Comparison of ENCODE assay signal across 8 cellular contexts in the genomic region with DNA sequence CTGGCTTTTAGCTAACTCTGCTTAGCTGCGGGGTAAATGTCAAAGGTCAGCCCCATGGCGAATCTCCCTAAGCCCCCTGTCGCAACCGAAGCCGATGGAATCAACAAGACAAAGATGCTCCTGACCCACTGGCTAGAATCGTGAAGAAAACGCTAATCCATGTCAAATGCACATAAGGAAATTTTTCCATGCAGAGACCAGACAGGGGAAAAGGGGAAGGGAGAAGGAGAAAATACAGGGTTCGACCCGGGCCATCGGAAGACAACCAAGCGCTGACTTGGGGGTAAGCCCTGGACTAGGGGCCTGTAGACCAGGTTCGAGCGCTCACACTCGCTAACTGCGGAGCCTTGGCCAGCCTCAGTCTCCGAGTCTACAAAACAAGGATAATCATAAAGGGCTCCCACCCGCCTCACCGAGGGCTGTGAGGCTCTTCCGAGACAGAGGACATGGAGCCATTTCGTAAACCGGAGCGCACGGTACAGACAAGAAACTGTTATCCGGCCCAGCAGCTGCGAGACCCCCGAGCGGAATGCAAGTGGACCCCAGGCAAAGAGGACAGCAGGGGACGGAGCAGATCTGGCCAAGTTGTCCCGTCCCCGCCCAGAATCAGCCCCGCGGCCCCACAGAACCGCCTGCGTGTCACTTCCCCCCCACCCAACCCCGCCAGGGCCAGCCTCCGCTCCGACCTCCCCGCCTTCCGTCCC. TPM values are rescaled to one million over a fixed set of nuclear protein-coding genes. Genes with fewer than 3 reads are reported as not detected.
DNase-seq lines count a peak whose midpoint lies in the region; ATAC-seq, FAIRE-seq and TF ChIP-seq lines count a peak whose summit lies in the region.

No MANE protein-coding gene starts in this region.

- H3K27ac Mint-ChIP-seq in stimulated activated naive CD8-positive, alpha-beta T cell treated with anti-CD3 and anti-CD28 coated beads, Interleukin-15, amount 100 ng/mL, for 72 hours: peak overlapping the region; percentile 97 to 98

- peak overlapping the region; percentile 94 for H3K4ac ChIP-seq in IMR-90 (ENCODE audit: low read depth, low read length)

- H2AK5ac ChIP-seq in IMR-90 (ENCODE audit: low read depth, low read length): peak overlapping the region; percentile 90

- H3K9me3 ChIP-seq in IMR-90 (ENCODE audit: control insufficient read depth, insufficient read depth, low read length): no peaks in the 10 kb centered on the region
- H3K9me3 ChIP-seq in keratinocyte (ENCODE audit: control insufficient read depth, low read depth, low read length): no peaks in the 10 kb centered on the region

- peaks cover 12% of the 10 kb centered on the region for H3K4me1 ChIP-seq in IMR-90 (ENCODE audit: control insufficient read depth, insufficient read depth, low read length)
- H3K4me1 ChIP-seq in keratinocyte (ENCODE audit: control insufficient read depth, extremely low read depth, insufficient read depth, low read length): peaks cover 12% of the 10 kb centered on the region

- 0 out of 3 replicates have a peak overlapping the region, but pooled peaks have one; percentile 16 for H2BK15ac ChIP-seq in IMR-90 (ENCODE audit: low read depth, low read length)

- peaks cover 82% of the 10 kb centered on the region for H3K4me1 Mint-ChIP-seq in stimulated activated naive CD8-positive, alpha-beta T cell treated with anti-CD3 and anti-CD28 coated beads, Interleukin-15, amount 100 ng/mL, for 72 hours

- peak overlapping the region; percentile 92 for H4K91ac ChIP-seq in IMR-90 (ENCODE audit: insufficient read depth, low read depth, low read length)

- H3K4me3 Mint-ChIP-seq in stimulated activated naive CD8-positive, alpha-beta T cell treated with anti-CD3 and anti-CD28 coated beads, Interleukin-15, amount 100 ng/mL, for 72 hours: peak overlapping the region; percentile 90 to 95

- no peak overlapping the region for H2BK20ac ChIP-seq in IMR-90 (ENCODE audit: low read depth, low read length)

- H2AFZ ChIP-seq in IMR-90 (replicated peaks; ENCODE audit: low read length, poor library complexity) (peak overlapping the region; percentile 97), keratinocyte (ENCODE audit: control insufficient read depth, low read length) (peak overlapping the region; percentile 12)

- peak; percentile 22 for DNase-seq in activated CD8-positive, alpha-beta memory T cell treated with anti-CD3 and anti-CD28 coated beads, Interleukin-2, amount 50 U/mL, for 4 hours
- DNase-seq in activated CD8-positive, alpha-beta memory T cell treated with anti-CD3 and anti-CD28 coated beads, Interleukin-2, amount 50 U/mL, for 48 hours: no peak
- DNase-seq in IMR-90: no peak
- DNase-seq in astrocyte of the cerebellum (ENCODE audit: low read depth): no peak
- DNase-seq in keratinocyte (ENCODE audit: low read depth, low spot score): no peak
- DNase-seq in stimulated activated naive CD8-positive, alpha-beta T cell treated with anti-CD3 and anti-CD28 coated beads, Interleukin-15, amount 100 ng/mL, for 72 hours: no peak
- no peak for DNase-seq in SKM-1 (lab: John Stamatoyannopoulos, UW; ENCODE audit: unreplicated experiment)
- DNase-seq in foreskin melanocyte: no peak

- peak overlapping the region; percentile 96 for H4K5ac ChIP-seq in IMR-90 (ENCODE audit: low read depth, low read length)

- peaks cover 53% of the 10 kb centered on the region for H3K79me2 ChIP-seq in keratinocyte (ENCODE audit: control insufficient read depth, insufficient read depth, low read length)

- intact Hi-C loops in IMR-90 (cut with micrococcal nuclease): loop anchor here (2.0 kb wide), 1 partner anchor 23 kb away; no protein-coding TSS in a partner anchor

- POLR2A ChIA-PET in IMR-90 (lab: Charles Lee; ENCODE audit: unreplicated experiment): interaction anchor here (0.5 to 2.2 kb wide), 4 partner anchors 15 to 254 kb away, joined by 3 to 13 read pairs (median 6); a partner anchor contains a TSS

- peak overlapping the region; percentile 85 to 89 for H4K8ac ChIP-seq in IMR-90 (ENCODE audit: low read depth in 2 of 2, low read length in 2 of 2)

- H3K27me3 ChIP-seq in IMR-90 (ENCODE audit: control insufficient read depth, insufficient read depth, low read length): no peaks in the 10 kb centered on the region
- no peaks in the 10 kb centered on the region for H3K27me3 ChIP-seq in keratinocyte (ENCODE audit: control insufficient read depth, extremely low read depth, insufficient read depth, low read length)

- no TSS peak for BruUV-seq in IMR-90 (replicated peaks; lab: Mats Ljungman, UMichigan)

- H2AK9ac ChIP-seq in IMR-90 (replicated peaks; ENCODE audit: low read depth, low read length, poor library complexity): peak overlapping the region; percentile 98

- H3K23ac ChIP-seq in IMR-90 (ENCODE audit: low read depth, low read length): peak overlapping the region; percentile 98

- in situ Hi-C loops in IMR-90 (cut with MboI; ENCODE audit: low sequenced_read_pairs): no loop called here
- in situ Hi-C loops in astrocyte of the cerebellum (cut with HindIII; ENCODE audit: low sequenced_read_pairs): no loop called here

- peaks cover 5 to 30% of the 10 kb centered on the region in 2 experiments for H3K79me1 ChIP-seq in IMR-90 (ENCODE audit: low read depth in 1 of 2, low read length in 2 of 2)

- peak; percentile 35 for ATAC-seq in IMR-90 (ENCODE audit: low read depth)
- ATAC-seq in stimulated activated naive CD8-positive, alpha-beta T cell treated with anti-CD3 and anti-CD28 coated beads, Interleukin-15, amount 100 ng/mL, for 72 hours: peak; percentile 26

- dilution Hi-C loops in IMR-90 (cut with HindIII; ENCODE audit: low sequenced_read_pairs, unreplicated experiment) (no loop called here), keratinocyte (cut with MboI; ENCODE audit: extremely low pct_ligation_motif_present, low sequenced_read_pairs) (no loop called here)

- H3K9me3 Mint-ChIP-seq in stimulated activated naive CD8-positive, alpha-beta T cell treated with anti-CD3 and anti-CD28 coated beads, Interleukin-15, amount 100 ng/mL, for 72 hours: no peaks in the 10 kb centered on the region

- peak overlapping the region; percentile 99 for H3K9ac ChIP-seq in IMR-90 (ENCODE audit: low read depth, low read length)
- H3K9ac ChIP-seq in keratinocyte (ENCODE audit: control insufficient read depth, extremely low read depth, insufficient read depth, low read length): peak overlapping the region; percentile 95

- TF ChIP-seq CTCF in IMR-90 (conservative IDR thresholded peaks at IDR 0.05; ENCODE audit: low read depth, low read length) (no peak), astrocyte of the cerebellum (IDR thresholded peaks at IDR 0.05; ENCODE audit: low read depth, low read length, missing control alignments) (no peak), keratinocyte (optimal IDR thresholded peaks at IDR 0.05 in 1 of 3, IDR thresholded peaks at IDR 0.05 in 1 of 3, conservative IDR thresholded peaks at IDR 0.05 in 1 of 3; ENCODE audit: extremely low read depth in 1 of 3, insufficient read depth in 2 of 3, low read length in 3 of 3) (no peak)

- H3K4me2 ChIP-seq in IMR-90 (ENCODE audit: low read depth, low read length) (peak overlapping the region; percentile 80), keratinocyte (ENCODE audit: control insufficient read depth, extremely low read depth, insufficient read depth, low read depth, low read length) (peak overlapping the region; percentile 73)

- FAIRE-seq in keratinocyte (lab: Jason Lieb, UNC): no peak

- no peaks in the 10 kb centered on the region for H3K27me3 Mint-ChIP-seq in stimulated activated naive CD8-positive, alpha-beta T cell treated with anti-CD3 and anti-CD28 coated beads, Interleukin-15, amount 100 ng/mL, for 72 hours

- H3K9me1 ChIP-seq in IMR-90 (ENCODE audit: insufficient read depth, low read length): peaks cover 20% of the 10 kb centered on the region
- H3K9me1 ChIP-seq in keratinocyte (ENCODE audit: control insufficient read depth, extremely low read depth, insufficient read depth, low read length): peaks cover 3% of the 10 kb centered on the region

- H3K4me3 ChIP-seq in IMR-90 (ENCODE audit: insufficient read depth, low read depth, low read length) (peak overlapping the region; percentile 99), astrocyte of the cerebellum (ENCODE audit: low read depth, low read length) (peak overlapping the region; percentile 98), keratinocyte (ENCODE audit: control insufficient read depth in 2 of 3, extremely low read depth in 1 of 3, insufficient read depth in 2 of 3, low read depth in 1 of 3, low read length in 3 of 3) (peak overlapping the region; percentile 62 to 95 (median 71))

- peak overlapping the region; percentile 91 for H3K18ac ChIP-seq in IMR-90 (ENCODE audit: low read depth, low read length)

- WGBS in IMR-90 (ENCODE audit: extremely low coverage in 2 of 2, insufficient read length in 1 of 2), 2 experiments: 0% methylated on average over 15 of the region's 39 CpGs; no CpG with 5 or more reads in 1 of the 2 experiments

- peak overlapping the region; percentile 53; the same call in 1 of the 2 replicates for H2BK120ac ChIP-seq in IMR-90 (ENCODE audit: low read depth, low read length)

- H3K56ac ChIP-seq in IMR-90 (ENCODE audit: extremely low read depth, insufficient read depth, low read length): peak overlapping the region; percentile 67

- H3K27ac ChIP-seq in IMR-90 (ENCODE audit: insufficient read depth, low read length) (peak overlapping the region; percentile 94), keratinocyte (ENCODE audit: control insufficient read depth, insufficient read depth, low read length) (peak overlapping the region; percentile 90)

- H2BK5ac ChIP-seq in IMR-90 (ENCODE audit: low read depth, low read length, poor library complexity, severe bottlenecking): peak overlapping the region; percentile 74

- H3K14ac ChIP-seq in IMR-90 (replicated peaks; ENCODE audit: low read depth, low read length): peak overlapping the region; percentile 95

- H3K36me3 ChIP-seq in IMR-90 (ENCODE audit: control insufficient read depth, insufficient read depth, low read length) (peaks cover 4% of the 10 kb centered on the region), keratinocyte (ENCODE audit: control insufficient read depth in 2 of 2, extremely low read depth in 1 of 2, insufficient read depth in 2 of 2, low read length in 2 of 2) (peaks cover 2 to 11% of the 10 kb centered on the region in 2 experiments)

- no peak for TF ChIP-seq RAD21 in IMR-90 (IDR thresholded peaks at IDR 0.05; ENCODE audit: low read length)

- CTCF ChIA-PET in IMR-90 (lab: Yijun Ruan, JAX): interaction anchor here (1.4 to 1.9 kb wide), 2 partner anchors 23 to 195 kb away, joined by 3 to 6 read pairs; a partner anchor contains a TSS

- no peak for TF ChIP-seq POLR2A in IMR-90 (IDR thresholded peaks at IDR 0.05; ENCODE audit: low read depth, low read length)

- H4K20me1 ChIP-seq in IMR-90 (ENCODE audit: insufficient read depth, low read length) (peaks cover 54% of the 10 kb centered on the region), keratinocyte (ENCODE audit: control insufficient read depth, extremely low read depth, insufficient read depth, low read length) (peaks cover 4% of the 10 kb centered on the region)

RNA-seq across cellular contexts. Expression of a gene that starts 0.5 kb away (rescaled TPM):
- 161 and 272 TPM in 2 replicates for total RNA-seq in IMR-90 (2012; rRNA removed)
- polyA plus RNA-seq in IMR-90 (2012; rRNA removed): 45.8 and 56.9 TPM in 2 replicates
- 11.8 and 25.4 TPM in 2 replicates for polyA plus RNA-seq in IMR-90 (2012; cell fraction: cytosol; rRNA removed)
- 11.6 and 90.2 TPM in 2 replicates for polyA plus RNA-seq in IMR-90 (2012; cell fraction: nucleus; rRNA removed; ENCODE audit: low replicate concordance)
- 71.4 to 109 TPM (median 80.2 TPM) in 3 replicates for polyA plus RNA-seq in keratinocyte
- 42.1 TPM for polyA plus RNA-seq in keratinocyte (2011; ENCODE audit: low read depth)
- 44.9 and 71.5 TPM in 2 replicates for polyA plus RNA-seq in keratinocyte (2011; cell fraction: cytosol; rRNA removed)
- 56.6 and 70.5 TPM in 2 replicates for polyA plus RNA-seq in keratinocyte (2011; cell fraction: nucleus; rRNA removed)
- polyA plus RNA-seq in keratinocyte (2012; ENCODE audit: low replicate concordance): 51.8 and 76.0 TPM in 2 replicates
- 77.5 to 146 TPM (median 102 TPM) in 3 replicates for polyA minus RNA-seq in keratinocyte
- polyA minus RNA-seq in keratinocyte (2011; cell fraction: cytosol; rRNA and poly(A)+ RNA removed): 95.0 TPM
- polyA minus RNA-seq in keratinocyte (2011; cell fraction: nucleus; rRNA and poly(A)+ RNA removed): 45.6 and 96.0 TPM in 2 replicates

RNA-seq across cellular contexts. Expression of a gene that starts 23.3 kb away (rescaled TPM):
- total RNA-seq in IMR-90 (2012; rRNA removed): 2.8 and 2.9 TPM in 2 replicates
- polyA plus RNA-seq in IMR-90 (2012; rRNA removed) (4.1 and 4.6 TPM in 2 replicates), keratinocyte (9.6 to 15.2 TPM (median 9.9 TPM) in 3 replicates)
- 4.0 and 5.5 TPM in 2 replicates for polyA plus RNA-seq in IMR-90 (2012; cell fraction: cytosol; rRNA removed)
- polyA plus RNA-seq in IMR-90 (2012; cell fraction: nucleus; rRNA removed; ENCODE audit: low replicate concordance): 12.4 and 20.6 TPM in 2 replicates
- polyA plus RNA-seq in keratinocyte (2011; ENCODE audit: low read depth): 4.3 TPM
- 7.7 and 11.8 TPM in 2 replicates for polyA plus RNA-seq in keratinocyte (2011; cell fraction: cytosol; rRNA removed)
- 29.4 and 40.3 TPM in 2 replicates for polyA plus RNA-seq in keratinocyte (2011; cell fraction: nucleus; rRNA removed)
- polyA plus RNA-seq in keratinocyte (2012; ENCODE audit: low replicate concordance): 12.7 and 18.5 TPM in 2 replicates
- 8.4 to 11.4 TPM (median 9.6 TPM) in 3 replicates for polyA minus RNA-seq in keratinocyte
- polyA minus RNA-seq in keratinocyte (2011; cell fraction: cytosol; rRNA and poly(A)+ RNA removed): 14.0 TPM
- 13.3 and 15.0 TPM in 2 replicates for polyA minus RNA-seq in keratinocyte (2011; cell fraction: nucleus; rRNA and poly(A)+ RNA removed)

RNA-seq across cellular contexts. Expression of a gene that starts 37.2 kb away (rescaled TPM):
- 1.7 and 2.0 TPM in 2 replicates for total RNA-seq in IMR-90 (2012; rRNA removed)
- 4.5 and 4.6 TPM in 2 replicates for polyA plus RNA-seq in IMR-90 (2012; rRNA removed)
- polyA plus RNA-seq in IMR-90 (2012; cell fraction: cytosol; rRNA removed): 3.6 and 5.9 TPM in 2 replicates
- 6.3 and 6.9 TPM in 2 replicates for polyA plus RNA-seq in IMR-90 (2012; cell fraction: nucleus; rRNA removed; ENCODE audit: low replicate concordance)
- polyA plus RNA-seq in keratinocyte: 1.3 to 2.4 TPM (median 1.8 TPM) in 3 replicates
- polyA plus RNA-seq in keratinocyte (2011; ENCODE audit: low read depth): 0.91 TPM
- 1.0 and 1.2 TPM in 2 replicates for polyA plus RNA-seq in keratinocyte (2011; cell fraction: cytosol; rRNA removed)
- polyA plus RNA-seq in keratinocyte (2011; cell fraction: nucleus; rRNA removed): 2.1 and 2.3 TPM in 2 replicates
- 1.8 and 2.5 TPM in 2 replicates for polyA plus RNA-seq in keratinocyte (2012; ENCODE audit: low replicate concordance)
- 1.4 to 3.7 TPM (median 2.8 TPM) in 3 replicates for polyA minus RNA-seq in keratinocyte
- 2.3 TPM for polyA minus RNA-seq in keratinocyte (2011; cell fraction: cytosol; rRNA and poly(A)+ RNA removed)
- 0.84 and 1.6 TPM in 2 replicates for polyA minus RNA-seq in keratinocyte (2011; cell fraction: nucleus; rRNA and poly(A)+ RNA removed)
